ENCODE assay signal across 15 cellular contexts in the genomic region with DNA sequence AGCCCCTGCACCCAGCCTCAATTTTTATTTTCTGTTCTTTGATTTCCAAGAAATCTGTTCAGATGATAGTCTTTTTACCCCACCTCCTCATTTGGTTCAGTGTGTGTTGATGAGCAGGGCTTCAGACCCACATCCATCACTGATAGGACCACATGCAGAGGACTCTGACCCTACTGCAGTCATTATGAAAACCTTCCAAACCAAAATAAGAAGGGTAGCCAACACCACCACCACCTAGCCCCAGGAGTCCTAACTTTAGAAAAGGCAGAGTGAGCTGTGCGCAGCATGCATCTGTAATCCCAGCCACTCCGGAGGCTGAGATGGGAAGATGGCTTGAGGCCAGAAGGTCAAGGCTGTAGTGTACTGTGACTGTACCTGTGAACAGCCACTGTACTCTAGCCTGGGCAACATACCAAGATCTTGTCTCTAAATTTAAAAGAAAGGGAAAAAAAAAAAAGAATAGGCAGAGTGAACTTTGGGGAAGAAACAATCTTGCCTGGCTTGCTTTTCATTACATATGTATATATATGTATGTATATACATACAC.
"Had no signal": no experiment of that assay in that cellular context is flagged by ENCODE, and none has a peak within 500 bp of the region (broad histone marks: within the 10 kb centered on the region; RNA-seq: fewer than 3 reads in every experiment).

No MANE protein-coding gene starts in this region.

- DNase-seq: activated CD4-positive, alpha-beta T cell treated with anti-CD3 and anti-CD28 coated beads for 48 hours; activated CD8-positive, alpha-beta memory T cell treated with anti-CD3 and anti-CD28 coated beads for 24 hours; amygdala; foreskin fibroblast; midbrain; SHP77 treated with DMSO at 0.1 percent for 48 hours; stimulated activated CD4-positive, alpha-beta T cell treated with anti-CD3 and anti-CD28 coated beads, Interleukin-4, amount 100 ng/mL, for 1 hour; stimulated activated naive CD4-positive, alpha-beta T cell had no signal

- H3K4me3 ChIP-seq: coronary artery, lung, neural progenitor cell had no signal

- H3K4me1 Mint-ChIP-seq: brain; central memory CD8-positive, alpha-beta T cell; neural progenitor cell had no signal

- H2AFZ ChIP-seq: neural progenitor cell had no signal

- H3K27me3 Mint-ChIP-seq: activated naive CD8-positive, alpha-beta T cell; brain; central memory CD8-positive, alpha-beta T cell had no signal

- H3K27ac Mint-ChIP-seq: neural progenitor cell; T-helper 1 cell treated with Interleukin-12 subunit alpha and Interleukin-12 subunit beta and Interleukin-4 antibody, amounts not matched to agents 30 μg/mL and 1 μg/mL, for 36 hours had no signal

- H3K9ac ChIP-seq: neural progenitor cell had no signal

- H3K9me3 Mint-ChIP-seq: brain; central memory CD8-positive, alpha-beta T cell; neural progenitor cell; T-helper 1 cell treated with Interleukin-12 subunit alpha and Interleukin-12 subunit beta and Interleukin-4 antibody, amounts not matched to agents 30 μg/mL and 1 μg/mL, for 36 hours had no signal

- H3K4me1 ChIP-seq: neural progenitor cell had no signal

- H3K4me3 Mint-ChIP-seq: activated naive CD8-positive, alpha-beta T cell; brain; central memory CD8-positive, alpha-beta T cell; neural progenitor cell; T-helper 1 cell treated with Interleukin-12 subunit alpha and Interleukin-12 subunit beta and Interleukin-4 antibody, amounts not matched to agents 30 μg/mL and 1 μg/mL, for 36 hours had no signal

- H3K4me2 ChIP-seq: neural progenitor cell had no signal

- H3K36me3 ChIP-seq: neural progenitor cell had no signal

- H3K27ac ChIP-seq: coronary artery, neural progenitor cell had no signal

- H3K27me3 ChIP-seq: neural progenitor cell had no signal
